Comparison of ENCODE assay signal across 16 cellular contexts in genomic region chr9:122888480-122888879, GRCh38. TPM values are rescaled to one million over a fixed set of nuclear protein-coding genes. Genes with fewer than 3 reads are reported as not detected.
DNase-seq lines count a peak whose midpoint lies in the region; ATAC-seq, FAIRE-seq and TF ChIP-seq lines count a peak whose summit lies in the region.
"Had no signal": no experiment of that assay in that cellular context is flagged by ENCODE, and none has a peak within 500 bp of the region (broad histone marks: within the 10 kb centered on the region; RNA-seq: fewer than 3 reads in every experiment).

No MANE protein-coding gene starts in this region.

- H3K27ac Mint-ChIP-seq in activated CD4-positive, alpha-beta T cell treated with anti-CD3 and anti-CD28 coated beads, Interleukin-2, amount 10 ng/mL, durations not matched to agents 24 days and 14 days = no peak overlapping the region
- H3K27ac Mint-ChIP-seq in chondrocyte (ENCODE audit: unreplicated experiment) = peak overlapping the region; percentile 59
- no peak overlapping the region for H3K27ac Mint-ChIP-seq in activated naive CD4-positive, alpha-beta T cell treated with anti-CD3 and anti-CD28 coated beads, Interleukin-2, amount 50 U/mL, for 72 hours
- H3K27ac Mint-ChIP-seq: B cell; CD8-positive, alpha-beta T cell had no signal

- peaks cover 2% of the 10 kb centered on the region for H3K4me1 Mint-ChIP-seq in activated CD4-positive, alpha-beta T cell treated with anti-CD3 and anti-CD28 coated beads, Interleukin-2, amount 10 ng/mL, durations not matched to agents 24 days and 14 days
- H3K4me1 Mint-ChIP-seq in chondrocyte (ENCODE audit: low read depth) = no peaks in the 10 kb centered on the region
- H3K4me1 Mint-ChIP-seq: B cell had no signal

- no peak overlapping the region for H3K4me3 Mint-ChIP-seq in activated CD4-positive, alpha-beta T cell treated with anti-CD3 and anti-CD28 coated beads, Interleukin-2, amount 10 ng/mL, durations not matched to agents 24 days and 14 days
- H3K4me3 Mint-ChIP-seq in chondrocyte (ENCODE audit: unreplicated experiment) = no peak overlapping the region
- H3K4me3 Mint-ChIP-seq: B cell; CD8-positive, alpha-beta T cell had no signal

- intact Hi-C loops in activated CD4-positive, alpha-beta T cell treated with anti-CD3 and anti-CD28 coated beads, Interleukin-2, amount 10 ng/mL, durations not matched to agents 24 days and 14 days (cut with micrococcal nuclease) = no loop called here

- no peak for ATAC-seq in activated naive CD4-positive, alpha-beta T cell treated with anti-CD3 and anti-CD28 coated beads, Interleukin-2, amount 50 U/mL, for 72 hours
- ATAC-seq: CD8-positive, alpha-beta T cell had no signal

- H3K9me3 Mint-ChIP-seq in activated CD4-positive, alpha-beta T cell treated with anti-CD3 and anti-CD28 coated beads, Interleukin-2, amount 10 ng/mL, durations not matched to agents 24 days and 14 days = no peaks in the 10 kb centered on the region
- H3K9me3 Mint-ChIP-seq in chondrocyte (ENCODE audit: low read depth) = no peaks in the 10 kb centered on the region
- no peaks in the 10 kb centered on the region for H3K9me3 Mint-ChIP-seq in activated naive CD4-positive, alpha-beta T cell treated with anti-CD3 and anti-CD28 coated beads, Interleukin-2, amount 50 U/mL, for 72 hours
- H3K9me3 Mint-ChIP-seq: CD8-positive, alpha-beta T cell had no signal

- TF ChIP-seq CTCF in chondrocyte (IDR thresholded peaks at IDR 0.05) = no peak
- TF ChIP-seq CTCF in GM10248 (IDR thresholded peaks at IDR 0.05; ENCODE audit: control extremely low read depth, extremely low read depth, low read depth, missing control alignments) = no peak

- CTCF ChIA-PET in GM10248 (lab: Yijun Ruan, JAX) = no interaction called here

- TF ChIP-seq POLR2A in H54 (IDR thresholded peaks at IDR 0.05; ENCODE audit: low read depth, low read length) = no peak

- POLR2A ChIA-PET in GM10248 (lab: Yijun Ruan, JAX) = no interaction called here

- H3K36me3 Mint-ChIP-seq in activated CD4-positive, alpha-beta T cell treated with anti-CD3 and anti-CD28 coated beads, Interleukin-2, amount 10 ng/mL, durations not matched to agents 24 days and 14 days (ENCODE audit: low read depth) = peaks cover 39% of the 10 kb centered on the region
- peaks cover 26% of the 10 kb centered on the region for H3K36me3 Mint-ChIP-seq in chondrocyte (ENCODE audit: low read depth)
- peaks cover 0 to 5% of the 10 kb centered on the region in 2 donors for H3K36me3 Mint-ChIP-seq in activated naive CD4-positive, alpha-beta T cell treated with anti-CD3 and anti-CD28 coated beads, Interleukin-2, amount 50 U/mL, for 72 hours

- FAIRE-seq in H54 (lab: Jason Lieb, UNC) = peak; percentile 66
- FAIRE-seq: D721Med had no signal

- H3K27me3 Mint-ChIP-seq in activated CD4-positive, alpha-beta T cell treated with anti-CD3 and anti-CD28 coated beads, Interleukin-2, amount 10 ng/mL, durations not matched to agents 24 days and 14 days = no peaks in the 10 kb centered on the region
- H3K27me3 Mint-ChIP-seq in chondrocyte (ENCODE audit: low read depth) = no peaks in the 10 kb centered on the region
- H3K27me3 Mint-ChIP-seq: B cell had no signal

- DNase-seq in activated CD4-positive, alpha-beta T cell treated with anti-CD3 and anti-CD28 coated beads, Interleukin-2, amount 10 ng/mL, durations not matched to agents 24 days and 14 days = peak; percentile 4
- no peak for DNase-seq in activated CD4-positive, alpha-beta T cell treated with anti-CD3 and anti-CD28 coated beads, Interleukin-2, amount 50 U/mL, for 48 hours
- DNase-seq in H54 (ENCODE audit: insufficient read length, low spot score) (no peak), chondrocyte (ENCODE audit: low spot score) (no peak), NCI-H510A treated with DMSO at 0.1 percent for 48 hours (lab: John Stamatoyannopoulos, UW) (no peak), GM10248 (ENCODE audit: extremely low spot score) (no peak)
- no peak for DNase-seq in activated naive CD4-positive, alpha-beta T cell treated with anti-CD3 and anti-CD28 coated beads, Interleukin-2, amount 50 U/mL, for 72 hours (ENCODE audit: low spot score in 2 of 2)
- DNase-seq: 8988T; CD8-positive, alpha-beta T cell; DMS153; DMS79; GDM1; GM23248; HCEC 1CT had no signal

RNA-seq across cellular contexts. Expression of gene RC3H2, which starts 16.7 kb away (rescaled TPM):
- total RNA-seq in activated CD4-positive, alpha-beta T cell treated with anti-CD3 and anti-CD28 coated beads, Interleukin-2, amount 10 ng/mL, durations not matched to agents 24 days and 14 days = 39.7 and 40.2 TPM in 2 replicates
- total RNA-seq in chondrocyte = 74.4 to 87.2 TPM (median 74.6 TPM) in 3 replicates
- 10 to 100 TPM; 30.5 to 38.6 TPM for total RNA-seq in activated naive CD4-positive, alpha-beta T cell treated with anti-CD3 and anti-CD28 coated beads, Interleukin-2, amount 50 U/mL, for 72 hours

RNA-seq across cellular contexts. Expression of gene ZBTB6, which starts 24.6 kb away (rescaled TPM):
- 10.7 and 11.6 TPM in 2 replicates for total RNA-seq in activated CD4-positive, alpha-beta T cell treated with anti-CD3 and anti-CD28 coated beads, Interleukin-2, amount 10 ng/mL, durations not matched to agents 24 days and 14 days
- total RNA-seq in chondrocyte = 8.1 to 8.9 TPM (median 8.6 TPM) in 3 replicates
- total RNA-seq in activated naive CD4-positive, alpha-beta T cell treated with anti-CD3 and anti-CD28 coated beads, Interleukin-2, amount 50 U/mL, for 72 hours = 10 to 100 TPM in 1 of 2 donors, 1 to 10 TPM in 1; 8.2 to 18.7 TPM

RNA-seq across cellular contexts. Expression of gene ZBTB26, which starts 42.8 kb away (rescaled TPM):
- 8.4 and 8.9 TPM in 2 replicates for total RNA-seq in activated CD4-positive, alpha-beta T cell treated with anti-CD3 and anti-CD28 coated beads, Interleukin-2, amount 10 ng/mL, durations not matched to agents 24 days and 14 days
- total RNA-seq in chondrocyte = 5.1 to 6.9 TPM (median 6.2 TPM) in 3 replicates
- total RNA-seq in activated naive CD4-positive, alpha-beta T cell treated with anti-CD3 and anti-CD28 coated beads, Interleukin-2, amount 50 U/mL, for 72 hours = 1 to 10 TPM; 6.6 to 7.7 TPM

RNA-seq across cellular contexts. Expression of gene RABGAP1, which starts 52.3 kb away (rescaled TPM):
- 23.9 and 25.7 TPM in 2 replicates for total RNA-seq in activated CD4-positive, alpha-beta T cell treated with anti-CD3 and anti-CD28 coated beads, Interleukin-2, amount 10 ng/mL, durations not matched to agents 24 days and 14 days
- 91.8 to 94.2 TPM (median 92.9 TPM) in 3 replicates for total RNA-seq in chondrocyte
- 10 to 100 TPM; 35.6 to 44.2 TPM for total RNA-seq in activated naive CD4-positive, alpha-beta T cell treated with anti-CD3 and anti-CD28 coated beads, Interleukin-2, amount 50 U/mL, for 72 hours
